Comparison of ENCODE assay signal across 8 cellular contexts in genomic region chr9:19925674-19926503, GRCh38.
A peak's percentile ranks its signal among the peaks of the same experiment; 100 is the strongest.
DNase-seq lines count a peak whose midpoint lies in the region; ATAC-seq and TF ChIP-seq lines count a peak whose summit lies in the region.

No MANE protein-coding gene starts in this region.

- TF ChIP-seq CTCF in lower leg skin (IDR thresholded peaks at IDR 0.05), result peak in 1 of 3 donors; percentile 93

- peak; percentile 95 for ATAC-seq in GM18909 (IDR thresholded peaks at IDR 0.05; ENCODE audit: poor library complexity, unreplicated experiment)
- peak; percentile 96 for ATAC-seq in HG03280 (IDR thresholded peaks at IDR 0.05; ENCODE audit: unreplicated experiment)

- no peak overlapping the region for H3K27ac ChIP-seq in duodenal mucosa (ENCODE audit: low read depth, low read length)

- H3K9ac ChIP-seq in duodenal mucosa (ENCODE audit: low read depth in 1 of 2, low read length in 2 of 2), result no peak overlapping the region

- TF ChIP-seq POLR2A in lower leg skin (IDR thresholded peaks at IDR 0.05), result no peak

- H3K4me1 ChIP-seq in duodenal mucosa (ENCODE audit: control insufficient read depth in 1 of 2, insufficient read depth in 2 of 2, low read length in 2 of 2), result no peaks in the 10 kb centered on the region

- H3K4me3 ChIP-seq in duodenal mucosa (ENCODE audit: low read depth in 1 of 2, low read length in 2 of 2), result peak overlapping the region; percentile 60 to 63
- no peak overlapping the region for H3K4me3 ChIP-seq in lower leg skin (ENCODE audit: low read depth, poor library complexity, severe bottlenecking)

- no peaks in the 10 kb centered on the region for H3K36me3 ChIP-seq in duodenal mucosa (ENCODE audit: control insufficient read depth in 1 of 2, insufficient read depth in 2 of 2, low read length in 2 of 2)

- intact Hi-C loops in lower leg skin (cut with DNase I; ENCODE audit: low total_unique reads), result no loop called here

- DNase-seq in Ammon's horn (ENCODE audit: low spot score) (peak; percentile 92), NCI-H345 treated with DMSO at 0.1 percent for 48 hours (lab: John Stamatoyannopoulos, UW; ENCODE audit: unreplicated experiment) (peak; percentile 88), lower leg skin (ENCODE audit: low spot score in 2 of 2) (peak; percentile 57 to 92)
- DNase-seq in activated CD4-positive, alpha-beta T cell treated with anti-CD3 and anti-CD28 coated beads, Interleukin-2, amount 50 U/mL, for 1 hour, result peak; percentile 71
- DNase-seq in stimulated activated CD4-positive, alpha-beta T cell treated with anti-CD3 and anti-CD28 coated beads, TNF-alpha, amount 100 ng/mL, for 24 hours (ENCODE audit: low read depth in 3 of 3), result peak; percentile 65 to 78 (median 69)

- 1 to 6% methylated on average over 20 of the region's 20 CpGs for WGBS in lower leg skin, 2 donors

- H3K9me3 ChIP-seq in duodenal mucosa (ENCODE audit: control insufficient read depth in 1 of 2, low read length in 2 of 2), result no peaks in the 10 kb centered on the region

- peaks cover 0 to 5% of the 10 kb centered on the region in 2 donors for H3K27me3 ChIP-seq in duodenal mucosa (ENCODE audit: control insufficient read depth in 1 of 2, insufficient read depth in 2 of 2, low read length in 2 of 2)
